ENCODE assay signal across 8 cellular contexts in the genomic region with DNA sequence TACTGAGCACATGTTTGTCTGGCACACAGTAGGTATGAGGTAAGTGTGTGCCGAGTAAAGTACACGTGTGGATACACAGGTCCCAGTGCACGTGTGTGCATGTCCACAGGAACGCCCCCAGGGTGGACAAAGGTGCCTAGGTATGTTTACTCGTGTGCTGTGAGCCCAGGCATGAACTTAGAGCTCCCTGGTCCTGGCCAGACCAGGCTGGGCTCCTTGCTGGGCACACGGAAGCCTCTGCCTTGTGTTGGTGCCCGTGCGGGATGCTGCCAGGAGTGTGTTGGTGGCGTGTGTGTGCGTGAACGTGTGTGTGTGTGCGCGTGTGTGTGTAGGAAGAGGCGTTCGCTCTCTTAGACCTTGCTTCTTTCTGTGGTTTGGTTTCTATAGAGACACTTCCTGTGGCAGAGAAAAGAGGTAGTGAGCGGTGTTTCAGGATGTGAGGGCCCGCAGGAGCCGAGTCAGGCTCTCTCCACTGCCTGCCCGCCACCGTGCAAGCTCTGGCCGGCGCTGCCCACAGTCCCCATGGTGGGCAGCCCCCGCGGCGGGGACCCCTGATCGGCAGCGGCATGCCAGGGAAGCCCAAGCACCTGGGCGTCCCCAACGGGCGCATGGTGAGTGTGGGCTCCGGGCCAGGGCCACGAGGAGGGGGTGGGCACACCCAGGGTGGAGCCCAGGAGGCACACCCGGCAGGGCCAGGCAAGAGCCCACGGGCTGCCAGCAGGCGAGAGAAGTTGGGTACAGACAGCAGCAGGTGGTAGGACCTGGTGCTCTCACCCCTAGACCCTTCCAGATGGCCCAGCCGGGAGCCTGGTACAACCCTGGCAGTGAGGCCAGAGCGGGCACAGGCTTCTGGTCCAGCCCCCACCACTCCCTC. TPM values are rescaled to one million over a fixed set of nuclear protein-coding genes. Genes with fewer than 3 reads are reported as not detected.
A peak's percentile ranks its signal among the peaks of the same experiment; 100 is the strongest.
DNase-seq lines count a peak whose midpoint lies in the region; ATAC-seq and TF ChIP-seq lines count a peak whose summit lies in the region.

A gene with protein sequence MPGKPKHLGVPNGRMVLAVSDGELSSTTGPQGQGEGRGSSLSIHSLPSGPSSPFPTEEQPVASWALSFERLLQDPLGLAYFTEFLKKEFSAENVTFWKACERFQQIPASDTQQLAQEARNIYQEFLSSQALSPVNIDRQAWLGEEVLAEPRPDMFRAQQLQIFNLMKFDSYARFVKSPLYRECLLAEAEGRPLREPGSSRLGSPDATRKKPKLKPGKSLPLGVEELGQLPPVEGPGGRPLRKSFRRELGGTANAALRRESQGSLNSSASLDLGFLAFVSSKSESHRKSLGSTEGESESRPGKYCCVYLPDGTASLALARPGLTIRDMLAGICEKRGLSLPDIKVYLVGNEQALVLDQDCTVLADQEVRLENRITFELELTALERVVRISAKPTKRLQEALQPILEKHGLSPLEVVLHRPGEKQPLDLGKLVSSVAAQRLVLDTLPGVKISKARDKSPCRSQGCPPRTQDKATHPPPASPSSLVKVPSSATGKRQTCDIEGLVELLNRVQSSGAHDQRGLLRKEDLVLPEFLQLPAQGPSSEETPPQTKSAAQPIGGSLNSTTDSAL (plus strand): TSS at position 466 of the 874 bp plus-strand sequence. CDS start 101 bp downstream, at position 567.

- peaks cover 75% of the 10 kb centered on the region for H3K4me1 Mint-ChIP-seq in activated CD8-positive, alpha-beta T cell treated with anti-CD3 and anti-CD28 coated beads for 36 hours (ENCODE audit: low read depth)
- peaks cover 5% of the 10 kb centered on the region for H3K4me1 Mint-ChIP-seq in endodermal cell

- no peaks in the 10 kb centered on the region for H3K27me3 Mint-ChIP-seq in activated CD8-positive, alpha-beta T cell treated with anti-CD3 and anti-CD28 coated beads for 36 hours
- peaks cover 67% of the 10 kb centered on the region for H3K27me3 Mint-ChIP-seq in endodermal cell (ENCODE audit: insufficient read depth)

- no peak within 1 kb of the TSS for H3K4me2 ChIP-seq in neuronal stem cell (ENCODE audit: insufficient read depth, low read length, poor library complexity, severe bottlenecking)

- DNase-seq in NCI-H1417 (lab: John Stamatoyannopoulos, UW) (peak; percentile 15 to 61 (median 31)), NCI-H1417 treated with DMSO at 0.1 percent for 48 hours (lab: John Stamatoyannopoulos, UW) (no peak), NCI-H748 (lab: John Stamatoyannopoulos, UW; ENCODE audit: unreplicated experiment) (peak; percentile 73), endodermal cell (no peak), neuronal stem cell (ENCODE audit: low spot score) (no peak), uterus (no peak)
- peak; percentile 75 for DNase-seq in activated CD8-positive, alpha-beta T cell treated with anti-CD3 and anti-CD28 coated beads for 36 hours

- H3K36me3 Mint-ChIP-seq in activated CD8-positive, alpha-beta T cell treated with anti-CD3 and anti-CD28 coated beads for 36 hours (ENCODE audit: low read depth): peaks cover 10% of the 10 kb centered on the region
- H3K36me3 Mint-ChIP-seq in endodermal cell (ENCODE audit: low read depth): no peaks in the 10 kb centered on the region

- H2AK5ac ChIP-seq in neuronal stem cell (ENCODE audit: low read depth, low read length): peak within 1 kb of the TSS; percentile 53

- H4K8ac ChIP-seq in neuronal stem cell (ENCODE audit: low read depth, low read length): no peak within 1 kb of the TSS

- peak within 1 kb of the TSS; percentile 46 for H2BK12ac ChIP-seq in neuronal stem cell (ENCODE audit: low read length)

- no peak for TF ChIP-seq CTCF in activated CD8-positive, alpha-beta T cell treated with anti-CD3 and anti-CD28 coated beads for 36 hours (IDR thresholded peaks at IDR 0.05)
- no peak for TF ChIP-seq CTCF in endodermal cell (conservative IDR thresholded peaks at IDR 0.05)
- TF ChIP-seq CTCF in uterus (IDR thresholded peaks at IDR 0.05): no peak

- no peak within 1 kb of the TSS for H3K18ac ChIP-seq in neuronal stem cell (ENCODE audit: low read length)

- no peak within 1 kb of the TSS for H3K14ac ChIP-seq in neuronal stem cell (ENCODE audit: low read length)

- WGBS in endodermal cell (ENCODE audit: insufficient coverage in 1 of 2, insufficient read length in 1 of 2), 2 experiments: 87 to 88% methylated on average over 17 to 37 of the region's 37 CpGs
- WGBS in neuronal stem cell (ENCODE audit: extremely low coverage in 2 of 2, insufficient read length in 2 of 2, insufficient replicate concordance in 1 of 2), 2 donors: no CpG with 5 or more reads among the region's 37 CpGs

- peaks cover 14% of the 10 kb centered on the region for H3K9me3 Mint-ChIP-seq in activated CD8-positive, alpha-beta T cell treated with anti-CD3 and anti-CD28 coated beads for 36 hours
- H3K9me3 Mint-ChIP-seq in endodermal cell: no peaks in the 10 kb centered on the region

- no peak within 1 kb of the TSS for H2BK120ac ChIP-seq in neuronal stem cell (ENCODE audit: low read depth, low read length)

- H3K27me3 ChIP-seq in endodermal cell (ENCODE audit: control insufficient read depth, insufficient read depth, low read length, poor library complexity, severe bottlenecking) (peaks cover 29% of the 10 kb centered on the region), neuronal stem cell (ENCODE audit: control insufficient read depth in 3 of 3, insufficient read depth in 3 of 3, low read depth in 1 of 3, low read length in 3 of 3) (peaks cover 0 to 12% (median 9%) of the 10 kb centered on the region in 3 experiments), uterus (no peaks in the 10 kb centered on the region)

- H2BK5ac ChIP-seq in neuronal stem cell (ENCODE audit: low read length): peak within 1 kb of the TSS; percentile 6

- H3K23ac ChIP-seq in neuronal stem cell (ENCODE audit: low read depth, low read length, poor library complexity): peak within 1 kb of the TSS; percentile 60

- H3K4ac ChIP-seq in neuronal stem cell (ENCODE audit: low read length): peak within 1 kb of the TSS; percentile 7

- no peak within 1 kb of the TSS for H3K27ac ChIP-seq in endodermal cell (ENCODE audit: low read depth, low read length)
- no peak within 1 kb of the TSS for H3K27ac ChIP-seq in neuronal stem cell (replicated peaks; ENCODE audit: low read length)
- H3K27ac ChIP-seq in uterus: no peak within 1 kb of the TSS

- TF ChIP-seq POLR2A in uterus (IDR thresholded peaks at IDR 0.05): no peak

- peak; percentile 93 for ATAC-seq in HG02981 (IDR thresholded peaks at IDR 0.05; ENCODE audit: unreplicated experiment)
- peak; percentile 87 for ATAC-seq in activated CD8-positive, alpha-beta T cell treated with anti-CD3 and anti-CD28 coated beads for 36 hours

- H2BK15ac ChIP-seq in neuronal stem cell (ENCODE audit: low read length): peak within 1 kb of the TSS; percentile 19

- CTCF ChIA-PET in activated CD8-positive, alpha-beta T cell treated with anti-CD3 and anti-CD28 coated beads for 36 hours (lab: Charles Lee): interaction anchor here (0.8 to 6.8 kb wide), 9 partner anchors 12 to 48 kb away, joined by 3 to 55 read pairs (median 4); no protein-coding TSS in a partner anchor

- H3K79me1 ChIP-seq in neuronal stem cell (ENCODE audit: low read depth, low read length): no peaks in the 10 kb centered on the region

- POLR2A ChIA-PET in activated CD8-positive, alpha-beta T cell treated with anti-CD3 and anti-CD28 coated beads for 36 hours (lab: Charles Lee): interaction anchor here (0.5 to 1.2 kb wide), 5 partner anchors 32 to 114 kb away, joined by 3 read pairs; no protein-coding TSS in a partner anchor

- peak within 1 kb of the TSS; percentile 89 for H3K4me3 Mint-ChIP-seq in activated CD8-positive, alpha-beta T cell treated with anti-CD3 and anti-CD28 coated beads for 36 hours
- no peak within 1 kb of the TSS for H3K4me3 Mint-ChIP-seq in endodermal cell

- H3K4me3 ChIP-seq in endodermal cell (ENCODE audit: low read length) (no peak within 1 kb of the TSS), neuronal stem cell (ENCODE audit: low read length in 2 of 2) (peak within 1 kb of the TSS in 1 of 2 donors; percentile 4), uterus (peak within 1 kb of the TSS in 1 of 2 donors; percentile 9)

- peak within 1 kb of the TSS; percentile 84 for H3K27ac Mint-ChIP-seq in activated CD8-positive, alpha-beta T cell treated with anti-CD3 and anti-CD28 coated beads for 36 hours
- H3K27ac Mint-ChIP-seq in endodermal cell: no peak within 1 kb of the TSS

- no peaks in the 10 kb centered on the region for H3K36me3 ChIP-seq in endodermal cell (ENCODE audit: control insufficient read depth, insufficient read depth, low read length)
- H3K36me3 ChIP-seq in neuronal stem cell (replicated peaks in 1 of 2; ENCODE audit: control insufficient read depth in 2 of 2, insufficient read depth in 2 of 2, low read length in 2 of 2): no peaks in the 10 kb centered on the region
- H3K36me3 ChIP-seq in uterus: no peaks in the 10 kb centered on the region

- H3K4me1 ChIP-seq in endodermal cell (ENCODE audit: control insufficient read depth, insufficient read depth, low read length) (no peaks in the 10 kb centered on the region), neuronal stem cell (ENCODE audit: control insufficient read depth in 2 of 2, insufficient read depth in 1 of 2, low read depth in 1 of 2, low read length in 2 of 2) (peaks cover 5 to 37% of the 10 kb centered on the region in 2 donors), uterus (no peaks in the 10 kb centered on the region)

- no peak within 1 kb of the TSS for H4K91ac ChIP-seq in neuronal stem cell (ENCODE audit: low read depth, low read length, poor library complexity)

- H3K9me3 ChIP-seq in endodermal cell (ENCODE audit: control insufficient read depth, low read length) (no peaks in the 10 kb centered on the region), neuronal stem cell (replicated peaks in 1 of 2; ENCODE audit: control insufficient read depth in 2 of 2, insufficient read depth in 1 of 2, low read depth in 1 of 2, low read length in 2 of 2) (no peaks in the 10 kb centered on the region), uterus (no peaks in the 10 kb centered on the region)

- peak within 1 kb of the TSS; percentile 85 for H2AFZ ChIP-seq in neuronal stem cell (ENCODE audit: low read length)

- intact Hi-C loops in activated CD8-positive, alpha-beta T cell treated with anti-CD3 and anti-CD28 coated beads for 36 hours (cut with micrococcal nuclease): loop anchor here (5.0 kb wide), 1 partner anchor 40 kb away; no protein-coding TSS in a partner anchor
- intact Hi-C loops in uterus (cut with DNase I; ENCODE audit: low total_unique reads): no loop called here

- no peak within 1 kb of the TSS for H3K9ac ChIP-seq in endodermal cell (ENCODE audit: extremely low read depth, low read length, poor library complexity, severe bottlenecking)
- H3K9ac ChIP-seq in neuronal stem cell (ENCODE audit: low read depth, low read length, poor library complexity): peak within 1 kb of the TSS; percentile 72

RNA-seq across cellular contexts. Expression of the gene that starts here (rescaled TPM):
- 10 to 100 TPM; 50.4 to 52.5 TPM for total RNA-seq in activated CD8-positive, alpha-beta T cell treated with anti-CD3 and anti-CD28 coated beads for 36 hours
- 10 to 100 TPM; 14.2 to 21.9 TPM for total RNA-seq in endodermal cell
- 17.1 TPM for polyA plus RNA-seq in endodermal cell (2013, experiment 1 of 2)
- 18.7 TPM for polyA plus RNA-seq in endodermal cell (2013, experiment 2 of 2)
- polyA plus RNA-seq in neuronal stem cell (2013, experiment 1 of 2): 26.4 TPM
- polyA plus RNA-seq in neuronal stem cell (2013, experiment 2 of 2): 20.9 TPM
- 10 to 100 TPM in 3 of 4 donors, 1 to 10 TPM in 1; 1.5 to 25.6 (median 13.6) TPM for total RNA-seq in uterus

Comparison
In these comparisons a context has a peak if more than half of its experiments do, and no peak if none do; other contexts are left out.
1. DNase-seq: peak in NCI-H1417 (3 of 3), NCI-H748 (single experiment) and activated CD8-positive, alpha-beta T cell treated with anti-CD3 and anti-CD28 coated beads for 36 hours (single experiment); none in NCI-H1417 treated with DMSO at 0.1 percent for 48 hours (single experiment), endodermal cell (single experiment), neuronal stem cell (single experiment) and uterus (0 of 2).